ENCODE assay signal across 19 cellular contexts in the genomic region with DNA sequence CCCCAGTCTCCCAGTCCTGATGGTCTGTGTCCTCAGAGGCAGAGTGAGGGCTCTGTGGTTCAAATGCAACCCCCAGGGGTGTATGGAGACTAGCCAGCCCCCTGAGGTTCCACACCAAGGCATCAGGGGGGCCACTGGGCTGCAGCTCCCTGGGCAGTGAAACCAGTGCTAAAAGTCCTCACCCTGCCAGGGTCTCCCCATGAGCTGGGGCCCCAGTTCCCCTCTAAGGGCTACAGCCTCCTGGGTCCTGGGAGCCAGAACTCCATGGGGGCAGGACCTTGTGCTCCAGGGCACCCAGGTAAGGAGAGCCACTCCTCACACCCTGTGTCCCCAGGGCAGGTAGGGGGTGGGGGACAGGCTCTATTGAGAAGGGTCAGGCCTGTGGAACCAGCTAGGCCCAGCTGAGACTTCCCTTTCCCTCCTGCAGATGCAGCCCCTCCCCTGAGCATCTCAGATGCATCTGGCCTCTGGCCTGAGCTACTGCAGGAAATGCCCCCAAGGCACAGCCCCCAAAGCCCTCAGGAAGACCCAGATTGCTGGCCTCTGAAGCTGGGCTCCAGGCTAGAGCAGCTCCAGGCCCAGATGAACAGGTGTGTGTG. TPM values are rescaled to one million over a fixed set of nuclear protein-coding genes. Genes with fewer than 3 reads are reported as not detected.
DNase-seq lines count a peak whose midpoint lies in the region; ATAC-seq and TF ChIP-seq lines count a peak whose summit lies in the region.
"Had no signal": no experiment of that assay in that cellular context is flagged by ENCODE, and none has a peak within 500 bp of the region (broad histone marks: within the 10 kb centered on the region; RNA-seq: fewer than 3 reads in every experiment).

No MANE protein-coding gene starts in this region.

- no peaks in the 10 kb centered on the region for H3K36me3 Mint-ChIP-seq in endodermal cell (ENCODE audit: low read depth)

- H3K27ac ChIP-seq in SK-N-SH (ENCODE audit: low read depth in 2 of 2, low read length in 1 of 2) (no peak overlapping the region; a peak in 1 of 4 replicates), Karpas-422 (ENCODE audit: low read length) (no peak overlapping the region), endodermal cell (ENCODE audit: low read depth, low read length) (no peak overlapping the region)
- H3K27ac ChIP-seq: 22Rv1, SJCRH30 had no signal

- POLR2A ChIA-PET in SK-N-SH (lab: Yijun Ruan, JAX) = interaction anchor here (0.7 to 2.3 kb wide), 3 partner anchors 65 to 118 kb away, joined by 3 to 8 read pairs (median 3); no protein-coding TSS in a partner anchor

- H4K20me1 ChIP-seq in SK-N-SH (ENCODE audit: insufficient read depth) (no peaks in the 10 kb centered on the region), Karpas-422 (ENCODE audit: insufficient read depth, low read depth, low read length) (no peaks in the 10 kb centered on the region)

- H3K36me3 ChIP-seq in SK-N-SH (replicated peaks in 1 of 2; ENCODE audit: control insufficient read depth in 1 of 2, insufficient read depth in 2 of 2, low read length in 1 of 2) (no peaks in the 10 kb centered on the region), Karpas-422 (ENCODE audit: insufficient read depth, low read length) (no peaks in the 10 kb centered on the region), endodermal cell (ENCODE audit: control insufficient read depth, insufficient read depth, low read length) (no peaks in the 10 kb centered on the region)
- H3K36me3 ChIP-seq: SJCRH30 had no signal

- peaks cover 4% of the 10 kb centered on the region for H3F3A ChIP-seq in SK-N-SH (replicated peaks; ENCODE audit: insufficient read depth)

- H3K4me2 ChIP-seq in SK-N-SH (no peak overlapping the region), Karpas-422 (ENCODE audit: low read depth, low read length, poor library complexity, severe bottlenecking) (no peak overlapping the region)

- no peak overlapping the region for H3K9ac ChIP-seq in SK-N-SH
- H3K9ac ChIP-seq in Karpas-422 (ENCODE audit: low read length) = peak overlapping the region; percentile 7; the same call in 1 of the 2 replicates
- no peak overlapping the region for H3K9ac ChIP-seq in endodermal cell (ENCODE audit: extremely low read depth, low read length, poor library complexity, severe bottlenecking)

- H3K79me2 ChIP-seq in SK-N-SH (ENCODE audit: insufficient read depth) (peaks cover 5% of the 10 kb centered on the region; the same call in 1 of the 2 replicates), Karpas-422 (ENCODE audit: low read length) (no peaks in the 10 kb centered on the region)

- no peak overlapping the region for H3K4me3 Mint-ChIP-seq in endodermal cell

- H3K4me3 ChIP-seq in SK-N-SH (ENCODE audit: low read depth in 2 of 2, low read length in 1 of 2) (no peak overlapping the region), Karpas-422 (ENCODE audit: low read length) (no peak overlapping the region), endodermal cell (ENCODE audit: low read length) (no peak overlapping the region)
- H3K4me3 ChIP-seq: SJCRH30 had no signal

- peaks cover 4% of the 10 kb centered on the region; the same call in 1 of the 2 replicates for H3K27me3 ChIP-seq in SK-N-SH (ENCODE audit: insufficient read depth)
- H3K27me3 ChIP-seq in Karpas-422 (ENCODE audit: low read length) = no peaks in the 10 kb centered on the region
- H3K27me3 ChIP-seq in endodermal cell (ENCODE audit: control insufficient read depth, insufficient read depth, low read length, poor library complexity, severe bottlenecking) = peaks cover 11% of the 10 kb centered on the region
- H3K27me3 ChIP-seq: SJCRH30 had no signal

- H3K4me1 ChIP-seq in SK-N-SH (ENCODE audit: control insufficient read depth in 1 of 2, insufficient read depth in 2 of 2, low read depth in 1 of 2, low read length in 1 of 2) (peaks cover 0 to 28% of the 10 kb centered on the region in 2 experiments; a peak in 1 of 4 replicates), Karpas-422 (ENCODE audit: low read length) (peaks cover 15% of the 10 kb centered on the region), endodermal cell (ENCODE audit: control insufficient read depth, insufficient read depth, low read length) (no peaks in the 10 kb centered on the region)
- H3K4me1 ChIP-seq: SJCRH30 had no signal

- peak; percentile 21 for DNase-seq in SK-N-SH
- no peak for DNase-seq in Karpas-422
- peak; percentile 61 for DNase-seq in endodermal cell
- DNase-seq in posterior vena cava (ENCODE audit: low spot score) = peak; percentile 38
- DNase-seq in NCI-H128 (lab: John Stamatoyannopoulos, UW; ENCODE audit: unreplicated experiment) = no peak
- DNase-seq in activated CD4-positive, alpha-beta T cell treated with anti-CD3 and anti-CD28 coated beads, Interleukin-2, amount 50 U/mL, for 48 hours = no peak
- no peak for DNase-seq in SKM-1 (lab: John Stamatoyannopoulos, UW; ENCODE audit: unreplicated experiment)
- DNase-seq: DND-41, GDM1, KBM-7, NCI-H1436 treated with DMSO at 0.1 percent for 48 hours, NCI-H2171 treated with DMSO at 0.1 percent for 48 hours, NCI-H748 treated with DMSO at 0.1 percent for 48 hours, PC-3, SJCRH30 had no signal

- H3K27me3 Mint-ChIP-seq in endodermal cell (ENCODE audit: insufficient read depth) = peaks cover 12% of the 10 kb centered on the region

- H3K9me3 ChIP-seq in SK-N-SH (no peaks in the 10 kb centered on the region), Karpas-422 (ENCODE audit: low read length) (no peaks in the 10 kb centered on the region), endodermal cell (ENCODE audit: control insufficient read depth, low read length) (no peaks in the 10 kb centered on the region)
- H3K9me3 ChIP-seq: SJCRH30 had no signal

- CTCF ChIA-PET in SK-N-SH (lab: Yijun Ruan, JAX) = interaction anchor here (0.8 to 4.5 kb wide), 14 partner anchors 9 to 119 kb away, joined by 3 to 28 read pairs (median 4); no protein-coding TSS in a partner anchor

- intact Hi-C loops in posterior vena cava (cut with DNase I) = no loop called here

- no peak overlapping the region for H3K27ac Mint-ChIP-seq in endodermal cell

- no peaks in the 10 kb centered on the region for H3K9me3 Mint-ChIP-seq in endodermal cell

- ATAC-seq in SK-N-SH treated with all-trans-retinoic acid at 6 μM for 48 hours = no peak

- H2AFZ ChIP-seq in SK-N-SH (ENCODE audit: low read depth) (no peak overlapping the region), Karpas-422 (ENCODE audit: low read length) (no peak overlapping the region)

- H3K9me2 ChIP-seq in SK-N-SH (no peaks in the 10 kb centered on the region), Karpas-422 (replicated peaks; ENCODE audit: insufficient read depth, low read length) (no peaks in the 10 kb centered on the region)

- TF ChIP-seq RAD21 in SK-N-SH (IDR thresholded peaks at IDR 0.05; ENCODE audit: low read length) = no peak

- TF ChIP-seq CTCF in SK-N-SH (IDR thresholded peaks at IDR 0.05) (no peak), endodermal cell (conservative IDR thresholded peaks at IDR 0.05) (no peak)

- H3K4me1 Mint-ChIP-seq in endodermal cell = no peaks in the 10 kb centered on the region

- TF ChIP-seq EP300 in SK-N-SH (IDR thresholded peaks at IDR 0.05; ENCODE audit: borderline replicate concordance in 1 of 2, low read depth in 1 of 2, low read length in 1 of 2) = no peak

TF ChIP-seq in SK-N-SH, 30 proteins besides CTCF, POLR2A, EP300 and RAD21 (continues in another document):
- no peak for TF ChIP-seq RFX5 (IDR thresholded peaks at IDR 0.05; ENCODE audit: low read length)
- TF ChIP-seq POLR2AphosphoS5 (IDR thresholded peaks at IDR 0.05; ENCODE audit: low read depth, low read length) = no peak
- no peak for TF ChIP-seq EZH2phosphoT487 (IDR thresholded peaks at IDR 0.05; ENCODE audit: borderline replicate concordance, low read depth)

TF ChIP-seq in SK-N-SH treated with all-trans-retinoic acid at 6 μM for 48 hours, 23 proteins besides CTCF, POLR2A, EP300 and RAD21 (continues in another document):
- TF ChIP-seq ESRRG (CRISPR knock-in tag; IDR thresholded peaks at IDR 0.05) (no peak), ARNTL (CRISPR knock-in tag; IDR thresholded peaks at IDR 0.05; ENCODE audit: borderline replicate concordance, low read depth) (no peak), PPARA (CRISPR knock-in tag; IDR thresholded peaks at IDR 0.05; ENCODE audit: borderline replicate concordance) (no peak), ZNF565 (CRISPR knock-in tag; conservative IDR thresholded peaks at IDR 0.05; ENCODE audit: low read depth) (no peak), CSDC2 (CRISPR knock-in tag; IDR thresholded peaks at IDR 0.05) (no peak), SNAI2 (CRISPR knock-in tag; IDR thresholded peaks at IDR 0.05) (no peak), ZNF70 (CRISPR knock-in tag; IDR thresholded peaks at IDR 0.05) (no peak)

RNA-seq across cellular contexts. Expression of gene DCAF7, which starts 6.4 kb away (rescaled TPM):
- polyA plus RNA-seq in SK-N-SH (2012; rRNA removed) = 54.6 and 63.5 TPM in 2 replicates
- polyA plus RNA-seq in SK-N-SH (2012; cell fraction: cytosol; rRNA removed) = 35.9 and 50.8 TPM in 2 replicates
- 36.1 and 57.5 TPM in 2 replicates for polyA plus RNA-seq in SK-N-SH (2012; cell fraction: nucleus; rRNA removed)
- 44.9 and 72.3 TPM in 2 replicates for total RNA-seq in Karpas-422 (2014; rRNA removed; shearing (Covaris generic); ENCODE audit: low replicate concordance)
- total RNA-seq in endodermal cell (100 to 1,000 TPM in 1 of 2 donors, 10 to 100 TPM in 1; 96.0 to 114 TPM), posterior vena cava (10 to 100 TPM; 48.4 to 48.6 TPM)
- 105 TPM for polyA plus RNA-seq in endodermal cell (2013, experiment 1 of 2)
- 92.5 TPM for polyA plus RNA-seq in endodermal cell (2013, experiment 2 of 2)

RNA-seq across cellular contexts. Expression of gene KCNH6, which starts 20.8 kb away (rescaled TPM):
- polyA plus RNA-seq in SK-N-SH (2012; rRNA removed) = 0.15 and 0.18 TPM in 2 replicates
- 0.09 and 0.14 TPM in 2 replicates for polyA plus RNA-seq in SK-N-SH (2012; cell fraction: cytosol; rRNA removed)
- 0.21 and 0.39 TPM in 2 replicates for polyA plus RNA-seq in SK-N-SH (2012; cell fraction: nucleus; rRNA removed)
- total RNA-seq in Karpas-422 (2014; rRNA removed; shearing (Covaris generic); ENCODE audit: low replicate concordance) = not detected in 2 replicates
- total RNA-seq in endodermal cell (under 1 TPM; 0.79 to 0.95 TPM), posterior vena cava (not detected)
- polyA plus RNA-seq in endodermal cell (2013, experiment 1 of 2) = 0.46 TPM
- 0.29 TPM for polyA plus RNA-seq in endodermal cell (2013, experiment 2 of 2)
- total RNA-seq: H4, NCI-H460, PC-3, SJCRH30 had no signal

RNA-seq across cellular contexts. Expression of gene TACO1, which starts 56.8 kb away (rescaled TPM):
- 32.7 and 37.9 TPM in 2 replicates for polyA plus RNA-seq in SK-N-SH (2012; rRNA removed)
- 36.1 and 37.1 TPM in 2 replicates for polyA plus RNA-seq in SK-N-SH (2012; cell fraction: cytosol; rRNA removed)
- 31.3 and 49.5 TPM in 2 replicates for polyA plus RNA-seq in SK-N-SH (2012; cell fraction: nucleus; rRNA removed)
- total RNA-seq in Karpas-422 (2014; rRNA removed; shearing (Covaris generic); ENCODE audit: low replicate concordance) = 10.7 and 17.9 TPM in 2 replicates
- 10 to 100 TPM; 19.6 to 20.3 TPM for total RNA-seq in endodermal cell
- 17.6 TPM for polyA plus RNA-seq in endodermal cell (2013, experiment 1 of 2)
- 21.2 TPM for polyA plus RNA-seq in endodermal cell (2013, experiment 2 of 2)
- total RNA-seq in posterior vena cava = 10 to 100 TPM; 11.6 to 14.3 TPM

Comparison
In these comparisons a context has a peak if more than half of its experiments do, and no peak if none do; other contexts are left out.
1. DNase-seq: peak in SK-N-SH (single experiment), endodermal cell (single experiment) and posterior vena cava (single experiment); none in Karpas-422 (single experiment), NCI-H128 (single experiment), activated CD4-positive, alpha-beta T cell treated with anti-CD3 and anti-CD28 coated beads, Interleukin-2, amount 50 U/mL, for 48 hours (0 of 2) and SKM-1 (single experiment).